ENCODE assay signal across 11 cellular contexts in genomic region chr12:108727868-108728735, GRCh38. TPM values are rescaled to one million over a fixed set of nuclear protein-coding genes. Genes with fewer than 3 reads are reported as not detected.
DNase-seq lines count a peak whose midpoint lies in the region; ATAC-seq and TF ChIP-seq lines count a peak whose summit lies in the region.
"Had no signal": no experiment of that assay in that cellular context is flagged by ENCODE, and none has a peak within 500 bp of the region (broad histone marks: within the 10 kb centered on the region; RNA-seq: fewer than 3 reads in every experiment).

No MANE protein-coding gene starts in this region.

- no peak for TF ChIP-seq CTCF in epithelial cell of esophagus (IDR thresholded peaks at IDR 0.05; ENCODE audit: insufficient read depth, low read depth, low read length, missing control alignments)
- no peak for TF ChIP-seq CTCF in neural crest cell (conservative IDR thresholded peaks at IDR 0.05)
- no peak for TF ChIP-seq CTCF in GM13977 (IDR thresholded peaks at IDR 0.05; ENCODE audit: extremely low read depth, insufficient read depth, missing control alignments)

- H3K4me1 ChIP-seq in ACC112 (ENCODE audit: control insufficient read depth, insufficient read depth, low read length, unreplicated experiment): peaks cover 55% of the 10 kb centered on the region

- no peaks in the 10 kb centered on the region for H3K9me3 Mint-ChIP-seq in neural crest cell
- H3K9me3 Mint-ChIP-seq: activated naive CD4-positive, alpha-beta T cell treated with anti-CD3 and anti-CD28 coated beads, Interleukin-2, amount 10 ng/mL, durations not matched to agents 7 days and 5 days had no signal

- no peak overlapping the region for H3K27ac Mint-ChIP-seq in neural crest cell (ENCODE audit: unreplicated experiment)
- H3K27ac Mint-ChIP-seq: activated naive CD4-positive, alpha-beta T cell treated with anti-CD3 and anti-CD28 coated beads, Interleukin-2, amount 10 ng/mL, durations not matched to agents 7 days and 5 days had no signal

- H3K4me3 ChIP-seq in ACC112 (ENCODE audit: low read depth, low read length) (peak overlapping the region; percentile 90), MG63 (peak overlapping the region; percentile 87), epithelial cell of esophagus (ENCODE audit: low read length) (peak overlapping the region; percentile 82)

- no peak for ATAC-seq in HG02571 (IDR thresholded peaks at IDR 0.05; ENCODE audit: unreplicated experiment)

- peak overlapping the region; percentile 93 for H3K27ac ChIP-seq in ACC112 (ENCODE audit: low read depth, low read length)

- peak overlapping the region; percentile 89 for H3K4me3 Mint-ChIP-seq in neural crest cell
- H3K4me3 Mint-ChIP-seq: activated naive CD4-positive, alpha-beta T cell treated with anti-CD3 and anti-CD28 coated beads, Interleukin-2, amount 10 ng/mL, durations not matched to agents 7 days and 5 days had no signal

- no peaks in the 10 kb centered on the region for H3K27me3 ChIP-seq in ACC112 (ENCODE audit: insufficient read depth, low read length)
- H3K27me3 ChIP-seq in MG63: no peaks in the 10 kb centered on the region

- H3K27me3 Mint-ChIP-seq in neural crest cell (ENCODE audit: low read depth): no peaks in the 10 kb centered on the region

- no peak overlapping the region for H2AFZ ChIP-seq in ACC112 (ENCODE audit: low read length, unreplicated experiment)

- H3K9me3 ChIP-seq in MG63: no peaks in the 10 kb centered on the region

- no peaks in the 10 kb centered on the region for H3K36me3 Mint-ChIP-seq in neural crest cell (ENCODE audit: low read depth)
- H3K36me3 Mint-ChIP-seq: activated naive CD4-positive, alpha-beta T cell treated with anti-CD3 and anti-CD28 coated beads, Interleukin-2, amount 10 ng/mL, durations not matched to agents 7 days and 5 days had no signal

- DNase-seq in MG63: no peak
- no peak for DNase-seq in epithelial cell of esophagus (ENCODE audit: low read depth)
- DNase-seq in neural crest cell (ENCODE audit: low read depth, low spot score): no peak
- DNase-seq in UCSD-AML1 (lab: John Stamatoyannopoulos, UW; ENCODE audit: unreplicated experiment): no peak
- no peak for DNase-seq in GM13977 (ENCODE audit: low spot score)
- DNase-seq in NCI-H526 treated with DMSO at 0.1 percent for 48 hours (lab: John Stamatoyannopoulos, UW): no peak
- DNase-seq: activated CD4-positive, alpha-beta T cell treated with anti-CD3 and anti-CD28 coated beads for 4 hours; activated naive CD4-positive, alpha-beta T cell treated with anti-CD3 and anti-CD28 coated beads, Interleukin-2, amount 10 ng/mL, durations not matched to agents 7 days and 5 days; nucleus accumbens had no signal

- H3K36me3 ChIP-seq in ACC112 (ENCODE audit: insufficient read depth, low read length) (peaks cover 16% of the 10 kb centered on the region; the same call in 1 of the 2 replicates), MG63 (peaks cover 48% of the 10 kb centered on the region)

- peaks cover 68% of the 10 kb centered on the region for H3K4me1 Mint-ChIP-seq in neural crest cell

- peaks cover 79% of the 10 kb centered on the region for H3K79me2 ChIP-seq in ACC112 (ENCODE audit: control insufficient read depth, insufficient read depth, low read length, unreplicated experiment)

- in situ Hi-C loops in GM13977 (cut with MboI; ENCODE audit: low pct_unique_long_range_greater_than_20kb, low sequenced_read_pairs, unreplicated experiment): no loop called here

RNA-seq across cellular contexts. Expression of gene CORO1C, which starts 3.2 kb away (rescaled TPM):
- total RNA-seq in MG63 (2014; rRNA removed; shearing (Covaris generic); ENCODE audit: low replicate concordance): 228 and 229 TPM in 2 replicates
- 171 and 175 TPM in 2 replicates for total RNA-seq in neural crest cell
